Comparison of ENCODE assay signal across 28 cellular contexts in the genomic region with DNA sequence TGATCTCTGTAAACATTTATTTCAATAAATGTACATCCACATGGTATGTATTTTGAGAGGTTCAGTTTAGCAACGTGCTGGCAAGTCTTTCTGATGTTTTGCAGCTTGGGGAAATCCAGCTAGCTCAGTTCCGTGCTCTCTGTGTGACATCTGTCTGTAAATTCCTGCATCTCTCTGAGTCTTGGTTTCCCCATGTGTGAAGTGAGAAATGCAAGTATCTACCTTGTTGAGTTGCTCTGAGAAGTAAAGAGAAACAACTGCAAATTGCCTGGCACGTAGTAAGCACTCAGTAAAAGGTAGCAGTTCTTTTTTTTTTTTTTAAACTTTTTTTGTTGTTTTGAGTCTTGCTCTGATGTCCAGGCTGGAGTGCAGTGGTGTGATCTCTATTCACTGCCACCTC. TPM values are rescaled to one million over a fixed set of nuclear protein-coding genes. Genes with fewer than 3 reads are reported as not detected.
A peak's percentile ranks its signal among the peaks of the same experiment; 100 is the strongest.
DNase-seq lines count a peak whose midpoint lies in the region; ATAC-seq, FAIRE-seq and TF ChIP-seq lines count a peak whose summit lies in the region.
"Had no signal": no experiment of that assay in that cellular context is flagged by ENCODE, and none has a peak within 500 bp of the region (broad histone marks: within the 10 kb centered on the region; RNA-seq: fewer than 3 reads in every experiment).

No MANE protein-coding gene starts in this region.

- WGBS in esophagus squamous epithelium, 2 donors = 61 to 73% methylated on average over 3 of the region's 3 CpGs

- no peaks in the 10 kb centered on the region for H3K36me3 Mint-ChIP-seq in CD8-positive, alpha-beta memory T cell
- H3K36me3 Mint-ChIP-seq: activated naive CD4-positive, alpha-beta T cell treated with anti-CD3 and anti-CD28 coated beads, Interleukin-2, amount 50 U/mL, for 24 hours; natural killer cell treated with Interleukin-12 subunit alpha and Interleukin-12 subunit beta and Interleukin-15 and Interleukin-18, amount 100 ng/mL, for 72 hours had no signal

- peaks cover 3% of the 10 kb centered on the region in 2 donors for H3K27me3 Mint-ChIP-seq in CD8-positive, alpha-beta memory T cell
- H3K27me3 Mint-ChIP-seq: activated naive CD4-positive, alpha-beta T cell treated with anti-CD3 and anti-CD28 coated beads, Interleukin-2, amount 50 U/mL, for 24 hours had no signal

- H4K20me1 ChIP-seq in DOHH2 (ENCODE audit: control insufficient read depth, insufficient read depth, low read depth, low read length) = no peaks in the 10 kb centered on the region
- H4K20me1 ChIP-seq in OCI-LY7 (ENCODE audit: insufficient read depth, low read length) = no peaks in the 10 kb centered on the region

- H3K27ac Mint-ChIP-seq in CD8-positive, alpha-beta memory T cell = no peak overlapping the region
- H3K27ac Mint-ChIP-seq: activated naive CD4-positive, alpha-beta T cell treated with anti-CD3 and anti-CD28 coated beads, Interleukin-2, amount 50 U/mL, for 24 hours; CD4-positive, alpha-beta T cell; natural killer cell treated with Interleukin-12 subunit alpha and Interleukin-12 subunit beta and Interleukin-15 and Interleukin-18, amount 100 ng/mL, for 72 hours had no signal

- no peak for TF ChIP-seq CTCF in DOHH2 (IDR thresholded peaks at IDR 0.05; ENCODE audit: low read depth, low read length, poor library complexity, severe bottlenecking)
- TF ChIP-seq CTCF in OCI-LY7 (conservative IDR thresholded peaks at IDR 0.05; ENCODE audit: low read length) = no peak
- no peak for TF ChIP-seq CTCF in esophagus squamous epithelium (IDR thresholded peaks at IDR 0.05)
- no peak for TF ChIP-seq CTCF in foreskin fibroblast (IDR thresholded peaks at IDR 0.05; ENCODE audit: low read depth, low read length)

- POLR2A ChIA-PET in OCI-LY7 (lab: Charles Lee) = interaction anchor here (0.5 kb wide), 1 partner anchor 15 kb away, joined by 4 read pairs; no protein-coding TSS in a partner anchor
- POLR2A ChIA-PET in CD8-positive, alpha-beta memory T cell (lab: Charles Lee) = no interaction called here

- no peak overlapping the region for H3K4me3 ChIP-seq in DOHH2 (ENCODE audit: low read length)
- H3K4me3 ChIP-seq in OCI-LY7 (ENCODE audit: low read depth, low read length, poor library complexity, severe bottlenecking) = no peak overlapping the region
- H3K4me3 ChIP-seq in CD8-positive, alpha-beta memory T cell (ENCODE audit: low read length) = no peak overlapping the region
- no peak overlapping the region for H3K4me3 ChIP-seq in esophagus squamous epithelium
- H3K4me3 ChIP-seq in foreskin fibroblast (ENCODE audit: low read depth in 1 of 2, low read length in 2 of 2) = no peak overlapping the region
- H3K4me3 ChIP-seq: A549, esophagus muscularis mucosa, K562, lung, mucosa of descending colon, SJCRH30, tibial artery had no signal

- H3K36me3 ChIP-seq in DOHH2 (ENCODE audit: control insufficient read depth, low read length) = no peaks in the 10 kb centered on the region
- no peaks in the 10 kb centered on the region for H3K36me3 ChIP-seq in OCI-LY7 (ENCODE audit: insufficient read depth, low read length)
- H3K36me3 ChIP-seq in CD8-positive, alpha-beta memory T cell (ENCODE audit: insufficient read depth, low read length) = no peaks in the 10 kb centered on the region
- no peaks in the 10 kb centered on the region for H3K36me3 ChIP-seq in esophagus squamous epithelium
- H3K36me3 ChIP-seq: esophagus muscularis mucosa, SJCRH30, tibial artery had no signal

- peak overlapping the region; percentile 95 for H2AFZ ChIP-seq in OCI-LY7 (ENCODE audit: low read length)

- intact Hi-C loops in OCI-LY7 (cut with micrococcal nuclease; ENCODE audit: unreplicated experiment) = loop anchor here (2.0 kb wide), 1 partner anchor 30 kb away; the partner anchor contains the start of gene MORF4L1
- intact Hi-C loops in esophagus squamous epithelium (cut with DNase I) = no loop called here

- H3K4me1 ChIP-seq in DOHH2 (ENCODE audit: control insufficient read depth, low read length) = peaks cover 39% of the 10 kb centered on the region
- H3K4me1 ChIP-seq in OCI-LY7 (ENCODE audit: insufficient read depth, low read length, poor library complexity, severe bottlenecking) = peaks cover 57% of the 10 kb centered on the region
- H3K4me1 ChIP-seq in CD8-positive, alpha-beta memory T cell (ENCODE audit: insufficient read depth, low read length) = no peaks in the 10 kb centered on the region
- H3K4me1 ChIP-seq in esophagus squamous epithelium = peaks cover 3 to 9% (median 4%) of the 10 kb centered on the region in 3 donors
- H3K4me1 ChIP-seq: A549, SJCRH30 had no signal

- TF ChIP-seq POLR2A in esophagus squamous epithelium (IDR thresholded peaks at IDR 0.05) = no peak

- DNase-seq in GM18507 (ENCODE audit: extremely low spot score, insufficient read length, low read depth) (no peak), OCI-LY7 (ENCODE audit: low spot score) (peak; percentile 52), NCI-H69 (lab: John Stamatoyannopoulos, UW) (no peak), esophagus squamous epithelium (lab: John Stamatoyannopoulos, UW) (no peak), foreskin fibroblast (no peak)
- DNase-seq in CD8-positive, alpha-beta memory T cell = no peak
- DNase-seq: activated CD4-positive, CD25-positive, alpha-beta regulatory T cell; AML-193; CD4-positive, alpha-beta T cell; DMS 273 treated with DMSO at 0.1 percent for 48 hours; mucosa of descending colon; NCI-H1105 treated with DMSO at 0.1 percent for 48 hours; NCI-H2029; NCI-H526; SJCRH30; tibial artery had no signal

- no TSS peak for BruUV-seq in OCI-LY7 (replicated peaks; lab: Mats Ljungman, UMichigan)

- peak overlapping the region; percentile 34 for H3K27ac ChIP-seq in DOHH2 (ENCODE audit: low read depth, low read length)
- peak overlapping the region; percentile 62 for H3K27ac ChIP-seq in OCI-LY7 (ENCODE audit: low read depth, low read length, poor library complexity, severe bottlenecking)
- no peak overlapping the region for H3K27ac ChIP-seq in CD8-positive, alpha-beta memory T cell (ENCODE audit: low read depth, low read length)
- no peak overlapping the region for H3K27ac ChIP-seq in esophagus squamous epithelium
- H3K27ac ChIP-seq: A549, esophagus muscularis mucosa, SJCRH30 had no signal

- H3K9me3 Mint-ChIP-seq in CD8-positive, alpha-beta memory T cell = no peaks in the 10 kb centered on the region
- H3K9me3 Mint-ChIP-seq: activated naive CD4-positive, alpha-beta T cell treated with anti-CD3 and anti-CD28 coated beads, Interleukin-2, amount 50 U/mL, for 24 hours; CD4-positive, alpha-beta T cell; natural killer cell treated with Interleukin-12 subunit alpha and Interleukin-12 subunit beta and Interleukin-15 and Interleukin-18, amount 100 ng/mL, for 72 hours had no signal

- H3K9me2 ChIP-seq in DOHH2 (replicated peaks; ENCODE audit: control insufficient read depth, low read length) (no peaks in the 10 kb centered on the region), OCI-LY7 (ENCODE audit: insufficient read depth, low read length) (no peaks in the 10 kb centered on the region)

- no peak overlapping the region for H3K4me3 Mint-ChIP-seq in CD8-positive, alpha-beta memory T cell
- H3K4me3 Mint-ChIP-seq: activated naive CD4-positive, alpha-beta T cell treated with anti-CD3 and anti-CD28 coated beads, Interleukin-2, amount 50 U/mL, for 24 hours; CD4-positive, alpha-beta T cell; natural killer cell treated with Interleukin-12 subunit alpha and Interleukin-12 subunit beta and Interleukin-15 and Interleukin-18, amount 100 ng/mL, for 72 hours had no signal

- peak; percentile 55 for ATAC-seq in GM21723 (IDR thresholded peaks at IDR 0.05; ENCODE audit: unreplicated experiment)
- ATAC-seq: A549; mucosa of descending colon; natural killer cell treated with Interleukin-12 subunit alpha and Interleukin-12 subunit beta and Interleukin-15 and Interleukin-18, amount 100 ng/mL, for 72 hours had no signal

- H3K79me2 ChIP-seq in DOHH2 (ENCODE audit: control insufficient read depth, low read length) (no peaks in the 10 kb centered on the region), OCI-LY7 (ENCODE audit: insufficient read depth, low read depth, low read length) (no peaks in the 10 kb centered on the region)

- H3K9me3 ChIP-seq in DOHH2 (ENCODE audit: control insufficient read depth, insufficient read depth, low read length) (no peaks in the 10 kb centered on the region), OCI-LY7 (ENCODE audit: low read length) (no peaks in the 10 kb centered on the region), esophagus squamous epithelium (no peaks in the 10 kb centered on the region)
- no peaks in the 10 kb centered on the region for H3K9me3 ChIP-seq in CD8-positive, alpha-beta memory T cell (ENCODE audit: low read length)
- H3K9me3 ChIP-seq: A549, esophagus muscularis mucosa, mucosa of descending colon, SJCRH30, tibial artery had no signal

- H3F3A ChIP-seq in DOHH2 (ENCODE audit: control insufficient read depth, insufficient read depth) = no peaks in the 10 kb centered on the region; the same call in 1 of the 2 replicates

- H3K4me2 ChIP-seq in DOHH2 (ENCODE audit: low read length) (peak overlapping the region; percentile 44; the same call in 1 of the 2 replicates), OCI-LY7 (ENCODE audit: low read length) (peak overlapping the region; percentile 40)
- H3K4me2 ChIP-seq: A549 had no signal

- CTCF ChIA-PET in OCI-LY7 (lab: Charles Lee; ENCODE audit: unreplicated experiment) = no interaction called here
- CTCF ChIA-PET in CD8-positive, alpha-beta memory T cell (lab: Charles Lee) = no interaction called here

- peak; percentile 65 for FAIRE-seq in GM18507 (lab: Jason Lieb, UNC)
- FAIRE-seq: A549, astrocyte, frontal cortex, GM19239, H1, K562 had no signal

- H3K27me3 ChIP-seq in DOHH2 (ENCODE audit: control insufficient read depth, low read length) (no peaks in the 10 kb centered on the region), esophagus squamous epithelium (no peaks in the 10 kb centered on the region)
- H3K27me3 ChIP-seq in CD8-positive, alpha-beta memory T cell (ENCODE audit: insufficient read depth, low read length, poor library complexity, severe bottlenecking) = no peaks in the 10 kb centered on the region
- H3K27me3 ChIP-seq: esophagus muscularis mucosa, SJCRH30, tibial artery had no signal

- H3K4me1 Mint-ChIP-seq in CD8-positive, alpha-beta memory T cell = no peaks in the 10 kb centered on the region
- H3K4me1 Mint-ChIP-seq: activated naive CD4-positive, alpha-beta T cell treated with anti-CD3 and anti-CD28 coated beads, Interleukin-2, amount 50 U/mL, for 24 hours had no signal

RNA-seq across cellular contexts. Expression of gene MORF4L1, which starts 30.2 kb away (rescaled TPM):
- total RNA-seq in OCI-LY7 (2014; rRNA removed; shearing (Covaris generic)) = 152 and 276 TPM in 2 replicates
- 284 and 286 TPM in 2 replicates for total RNA-seq in OCI-LY7 (2022)
- total RNA-seq in CD8-positive, alpha-beta memory T cell = 100 to 1,000 TPM; 243 to 269 TPM
- 272 TPM for polyA plus RNA-seq in CD8-positive, alpha-beta memory T cell
- total RNA-seq in esophagus squamous epithelium = 100 to 1,000 TPM in 3 of 4 donors, 10 to 100 TPM in 1; 83.6 to 293 (median 156) TPM

RNA-seq across cellular contexts. Expression of gene ADAMTS7, which starts 31.3 kb away (rescaled TPM):
- total RNA-seq in OCI-LY7 (2014; rRNA removed; shearing (Covaris generic)) = 0.13 and 0.19 TPM in 2 replicates
- total RNA-seq in OCI-LY7 (2022) (0.08 and 0.11 TPM in 2 replicates), esophagus squamous epithelium (under 1 TPM; 0.42 to 0.76 (median 0.56) TPM)
- under 1 TPM; 0.07 to 0.13 TPM for total RNA-seq in CD8-positive, alpha-beta memory T cell
- not detected for polyA plus RNA-seq in CD8-positive, alpha-beta memory T cell

Comparison
In these comparisons a context has a peak if more than half of its experiments do, and no peak if none do; other contexts are left out.
1. H3K27ac ChIP-seq: peak in DOHH2 (single experiment) and OCI-LY7 (single experiment); none in CD8-positive, alpha-beta memory T cell (single experiment) and esophagus squamous epithelium (0 of 4).